ENCODE assay signal across 25 cellular contexts in genomic region chr2:238790126-238790820, GRCh38.
DNase-seq lines count a peak whose midpoint lies in the region; ATAC-seq, FAIRE-seq and TF ChIP-seq lines count a peak whose summit lies in the region.
"Had no signal": no experiment of that assay in that cellular context is flagged by ENCODE, and none has a peak within 500 bp of the region (broad histone marks: within the 10 kb centered on the region; RNA-seq: fewer than 3 reads in every experiment).

No MANE protein-coding gene starts in this region.

- ATAC-seq in HG02870 (IDR thresholded peaks at IDR 0.05; ENCODE audit: unreplicated experiment): no peak
- ATAC-seq: body of pancreas; stimulated activated naive B cell treated with anti-CD40 and anti-IgM and Interleukin-4, amounts not matched to agents 10 μg/mL and 1 μg/mL and 100 μg/mL, for 72 hours had no signal

- H3K27me3 ChIP-seq in neuron (ENCODE audit: insufficient read depth, low read length): no peaks in the 10 kb centered on the region
- H3K27me3 ChIP-seq: body of pancreas, tibial nerve had no signal

- TF ChIP-seq CTCF in AG09309 (IDR thresholded peaks at IDR 0.05; ENCODE audit: control insufficient read depth, insufficient read depth, low read depth, low read length, missing control alignments): no peak

- H2AFZ ChIP-seq in neuron (ENCODE audit: low read depth, low read length): peak overlapping the region; percentile 26

- peak overlapping the region; percentile 73 for H3K27ac ChIP-seq in SK-N-MC
- H3K27ac ChIP-seq: body of pancreas, KMS-11, tibial nerve, VCaP had no signal

- H3K9me3 ChIP-seq in SK-N-MC (ENCODE audit: low read depth, low read length): no peaks in the 10 kb centered on the region
- H3K9me3 ChIP-seq in neuron (ENCODE audit: low read length): no peaks in the 10 kb centered on the region
- H3K9me3 ChIP-seq: body of pancreas, tibial nerve had no signal

- peaks cover 16% of the 10 kb centered on the region for H3K4me1 ChIP-seq in neuron (ENCODE audit: insufficient read depth, low read length)
- H3K4me1 ChIP-seq: body of pancreas had no signal

- no peaks in the 10 kb centered on the region for H3K36me3 ChIP-seq in SK-N-MC (ENCODE audit: insufficient read depth, low read length)
- H3K36me3 ChIP-seq in neuron (ENCODE audit: insufficient read depth, low read length): no peaks in the 10 kb centered on the region
- H3K36me3 ChIP-seq: tibial nerve had no signal

- DNase-seq in AG09309 (ENCODE audit: low read depth): no peak
- peak; percentile 40 for DNase-seq in SK-N-MC (ENCODE audit: low read depth, low spot score)
- DNase-seq in fibroblast of peridontal ligament (ENCODE audit: extremely low read depth): peak; percentile 86
- DNase-seq in urothelium cell line (ENCODE audit: low spot score): no peak
- no peak for DNase-seq in cortex of kidney (lab: John Stamatoyannopoulos, UW)
- DNase-seq in HuH-7 (ENCODE audit: low spot score): no peak
- DNase-seq: activated CD4-positive, alpha-beta T cell treated with anti-CD3 and anti-CD28 coated beads, Interleukin-2, amount 50 U/mL, for 1 hour; activated CD8-positive, alpha-beta memory T cell treated with anti-CD3 and anti-CD28 coated beads, Interleukin-2, amount 50 U/mL, for 48 hours; activated naive CD8-positive, alpha-beta T cell treated with anti-CD3 and anti-CD28 coated beads for 36 hours; body of pancreas; C1 segment of cervical spinal cord; Calu3; H9; NCI-H1694; NCI-H2171 treated with DMSO at 0.1 percent for 48 hours; NCI-H526; stimulated activated naive B cell treated with anti-CD40 and anti-IgM and Interleukin-4, amounts not matched to agents 10 μg/mL and 1 μg/mL and 100 μg/mL, for 72 hours; T-helper 2 cell had no signal

- H3K4me3 ChIP-seq in AG09309 (ENCODE audit: control insufficient read depth, low read depth, low read length): peak overlapping the region; percentile 6
- peak overlapping the region; percentile 77 for H3K4me3 ChIP-seq in SK-N-MC
- peak overlapping the region; percentile 12 for H3K4me3 ChIP-seq in neuron (ENCODE audit: low read length)
- H3K4me3 ChIP-seq: body of pancreas, smooth muscle cell, tibial nerve had no signal

- FAIRE-seq in urothelium cell line (lab: Jason Lieb, UNC): no peak
- FAIRE-seq: GM18507 had no signal

- peak overlapping the region; percentile 26 for H3K9ac ChIP-seq in SK-N-MC (ENCODE audit: insufficient read length)
- H3K9ac ChIP-seq: KMS-11 had no signal

Comparison
In these comparisons a context has a peak if more than half of its experiments do, and no peak if none do; other contexts are left out.
1. DNase-seq: peak in SK-N-MC (single experiment) and fibroblast of peridontal ligament (single experiment); none in AG09309 (single experiment), urothelium cell line (single experiment), cortex of kidney (single experiment) and HuH-7 (single experiment).
2. H3K4me3 ChIP-seq: peak in every context shown above with its lines; median percentile 77 in SK-N-MC; 12 in neuron; 6 in AG09309.